In the genomic region with DNA sequence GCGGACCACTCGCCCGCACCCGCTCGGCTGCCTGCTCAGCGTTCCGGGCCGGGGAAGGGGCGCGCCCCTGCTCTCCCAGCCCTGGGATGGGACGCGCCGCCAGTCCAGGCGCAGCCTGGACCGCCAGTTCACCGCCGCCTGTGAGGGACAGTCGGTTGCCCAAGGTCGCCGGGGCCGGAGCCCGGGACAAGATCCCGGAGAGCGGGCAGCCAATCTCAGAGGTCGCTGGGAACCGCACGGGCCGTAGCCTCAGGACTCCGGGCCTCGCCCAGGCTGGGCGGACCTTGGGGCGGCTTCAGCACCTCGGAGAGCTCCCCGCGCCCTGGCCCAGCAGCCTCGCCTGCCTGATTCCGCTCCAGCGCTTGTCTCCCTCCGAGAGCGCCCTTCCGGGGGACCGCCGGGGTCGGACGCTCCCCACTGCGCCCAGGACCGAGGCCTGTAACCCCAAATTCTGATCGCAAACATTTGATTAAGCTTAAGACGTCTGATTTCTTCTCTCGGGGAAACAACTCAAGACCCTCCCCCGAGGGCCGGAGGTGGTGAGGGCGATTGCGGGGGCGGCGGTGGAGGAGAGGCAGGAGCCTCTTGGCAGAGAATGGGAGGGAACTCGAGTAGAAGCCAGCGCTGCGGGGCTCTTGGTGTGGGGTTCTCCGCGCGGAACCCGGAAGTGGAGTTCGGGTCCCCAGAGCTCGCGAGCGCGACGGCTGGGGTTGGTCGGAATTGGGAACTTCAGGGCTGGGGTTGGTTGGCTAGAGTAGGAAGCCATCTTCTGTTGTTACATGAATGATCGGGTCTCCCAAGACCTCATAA, we compare ENCODE assay signal across 1 cellular context.
A peak's percentile ranks its signal among the peaks of the same experiment; 100 is the strongest.
TF ChIP-seq lines count a peak whose summit lies in the region.

No MANE protein-coding gene starts in this region.

TF ChIP-seq in HepG2, 621 proteins besides CTCF, POLR2A, EP300 and RAD21 (continued from another document and continues in another):
- TF ChIP-seq, protein P1, sequence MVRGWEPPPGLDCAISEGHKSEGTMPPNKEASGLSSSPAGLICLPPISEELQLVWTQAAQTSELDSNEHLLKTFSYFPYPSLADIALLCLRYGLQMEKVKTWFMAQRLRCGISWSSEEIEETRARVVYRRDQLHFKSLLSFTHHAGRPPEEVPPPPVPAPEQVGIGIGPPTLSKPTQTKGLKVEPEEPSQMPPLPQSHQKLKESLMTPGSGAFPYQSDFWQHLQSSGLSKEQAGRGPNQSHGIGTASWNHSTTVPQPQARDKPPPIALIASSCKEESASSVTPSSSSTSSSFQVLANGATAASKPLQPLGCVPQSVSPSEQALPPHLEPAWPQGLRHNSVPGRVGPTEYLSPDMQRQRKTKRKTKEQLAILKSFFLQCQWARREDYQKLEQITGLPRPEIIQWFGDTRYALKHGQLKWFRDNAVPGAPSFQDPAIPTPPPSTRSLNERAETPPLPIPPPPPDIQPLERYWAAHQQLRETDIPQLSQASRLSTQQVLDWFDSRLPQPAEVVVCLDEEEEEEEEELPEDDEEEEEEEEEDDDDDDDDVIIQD (CRISPR knock-in tag; IDR thresholded peaks at IDR 0.05; ENCODE audit: low read depth): 0 out of 2 replicates have a peak, but pooled peaks have one; percentile 45
- TF ChIP-seq ZNF264 (CRISPR knock-in tag; IDR thresholded peaks at IDR 0.05): peak; percentile 96
- peak; percentile 86; the same call in 1 of the 2 replicates for TF ChIP-seq ZNF558 (CRISPR knock-in tag; IDR thresholded peaks at IDR 0.05; ENCODE audit: borderline replicate concordance)
- TF ChIP-seq SRSF1 (optimal IDR thresholded peaks at IDR 0.05; ENCODE audit: low read depth, low read length): no peak
- TF ChIP-seq, protein P2, sequence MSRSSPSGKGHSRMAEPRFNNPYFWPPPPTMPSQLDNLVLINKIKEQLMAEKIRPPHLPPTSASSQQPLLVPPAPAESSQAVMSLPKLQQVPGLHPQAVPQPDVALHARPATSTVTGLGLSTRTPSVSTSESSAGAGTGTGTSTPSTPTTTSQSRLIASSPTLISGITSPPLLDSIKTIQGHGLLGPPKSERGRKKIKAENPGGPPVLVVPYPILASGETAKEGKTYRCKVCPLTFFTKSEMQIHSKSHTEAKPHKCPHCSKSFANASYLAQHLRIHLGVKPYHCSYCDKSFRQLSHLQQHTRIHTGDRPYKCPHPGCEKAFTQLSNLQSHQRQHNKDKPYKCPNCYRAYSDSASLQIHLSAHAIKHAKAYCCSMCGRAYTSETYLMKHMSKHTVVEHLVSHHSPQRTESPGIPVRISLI (CRISPR knock-in tag; IDR thresholded peaks at IDR 0.05; ENCODE audit: borderline replicate concordance): peak; percentile 13; the same call in 1 of the 2 replicates
- TF ChIP-seq, protein P3, sequence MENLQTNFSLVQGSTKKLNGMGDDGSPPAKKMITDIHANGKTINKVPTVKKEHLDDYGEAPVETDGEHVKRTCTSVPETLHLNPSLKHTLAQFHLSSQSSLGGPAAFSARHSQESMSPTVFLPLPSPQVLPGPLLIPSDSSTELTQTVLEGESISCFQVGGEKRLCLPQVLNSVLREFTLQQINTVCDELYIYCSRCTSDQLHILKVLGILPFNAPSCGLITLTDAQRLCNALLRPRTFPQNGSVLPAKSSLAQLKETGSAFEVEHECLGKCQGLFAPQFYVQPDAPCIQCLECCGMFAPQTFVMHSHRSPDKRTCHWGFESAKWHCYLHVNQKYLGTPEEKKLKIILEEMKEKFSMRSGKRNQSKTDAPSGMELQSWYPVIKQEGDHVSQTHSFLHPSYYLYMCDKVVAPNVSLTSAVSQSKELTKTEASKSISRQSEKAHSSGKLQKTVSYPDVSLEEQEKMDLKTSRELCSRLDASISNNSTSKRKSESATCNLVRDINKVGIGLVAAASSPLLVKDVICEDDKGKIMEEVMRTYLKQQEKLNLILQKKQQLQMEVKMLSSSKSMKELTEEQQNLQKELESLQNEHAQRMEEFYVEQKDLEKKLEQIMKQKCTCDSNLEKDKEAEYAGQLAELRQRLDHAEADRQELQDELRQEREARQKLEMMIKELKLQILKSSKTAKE (CRISPR knock-in tag; IDR thresholded peaks at IDR 0.05; ENCODE audit: borderline replicate concordance): peak; percentile 58; the same call in 1 of the 2 replicates
- TF ChIP-seq, protein P4, sequence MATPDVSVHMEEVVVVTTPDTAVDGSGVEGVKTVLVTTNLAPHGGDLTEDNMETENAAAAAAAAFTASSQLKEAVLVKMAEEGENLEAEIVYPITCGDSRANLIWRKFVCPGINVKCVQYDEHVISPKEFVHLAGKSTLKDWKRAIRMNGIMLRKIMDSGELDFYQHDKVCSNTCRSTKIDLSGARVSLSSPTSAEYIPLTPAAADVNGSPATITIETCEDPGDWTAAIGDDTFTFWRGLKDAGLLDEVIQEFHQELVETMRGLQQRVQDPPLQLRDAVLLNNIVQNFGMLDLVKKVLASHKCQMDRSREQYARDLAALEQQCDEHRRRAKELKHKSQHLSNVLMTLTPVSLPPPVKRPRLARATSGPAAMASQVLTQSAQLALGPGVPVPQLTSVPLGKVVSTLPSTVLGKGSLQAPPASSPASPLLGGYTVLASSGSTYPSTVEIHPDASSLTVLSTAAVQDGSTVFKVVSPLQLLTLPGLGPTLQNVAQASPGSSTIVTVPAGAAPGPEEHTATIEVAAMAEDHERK (CRISPR knock-in tag; IDR thresholded peaks at IDR 0.05; ENCODE audit: low read depth): no peak
- peak; percentile 97; the same call in 1 of the 2 replicates for TF ChIP-seq ZNF790 (CRISPR knock-in tag; IDR thresholded peaks at IDR 0.05; ENCODE audit: borderline replicate concordance)
- TF ChIP-seq, protein P5, sequence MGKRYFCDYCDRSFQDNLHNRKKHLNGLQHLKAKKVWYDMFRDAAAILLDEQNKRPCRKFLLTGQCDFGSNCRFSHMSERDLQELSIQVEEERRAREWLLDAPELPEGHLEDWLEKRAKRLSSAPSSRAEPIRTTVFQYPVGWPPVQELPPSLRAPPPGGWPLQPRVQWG (CRISPR knock-in tag; IDR thresholded peaks at IDR 0.05; ENCODE audit: borderline replicate concordance, low read depth): no peak
- TF ChIP-seq ZNF160 (CRISPR knock-in tag; IDR thresholded peaks at IDR 0.05): peak; percentile 96
- TF ChIP-seq MAFK (conservative IDR thresholded peaks at IDR 0.05 in 1 of 2, IDR thresholded peaks at IDR 0.05 in 1 of 2; ENCODE audit: low read length in 2 of 2): no peak
- TF ChIP-seq FOXJ3 (CRISPR knock-in tag; IDR thresholded peaks at IDR 0.05; ENCODE audit: borderline replicate concordance): peak; percentile 69
- TF ChIP-seq, protein P6, sequence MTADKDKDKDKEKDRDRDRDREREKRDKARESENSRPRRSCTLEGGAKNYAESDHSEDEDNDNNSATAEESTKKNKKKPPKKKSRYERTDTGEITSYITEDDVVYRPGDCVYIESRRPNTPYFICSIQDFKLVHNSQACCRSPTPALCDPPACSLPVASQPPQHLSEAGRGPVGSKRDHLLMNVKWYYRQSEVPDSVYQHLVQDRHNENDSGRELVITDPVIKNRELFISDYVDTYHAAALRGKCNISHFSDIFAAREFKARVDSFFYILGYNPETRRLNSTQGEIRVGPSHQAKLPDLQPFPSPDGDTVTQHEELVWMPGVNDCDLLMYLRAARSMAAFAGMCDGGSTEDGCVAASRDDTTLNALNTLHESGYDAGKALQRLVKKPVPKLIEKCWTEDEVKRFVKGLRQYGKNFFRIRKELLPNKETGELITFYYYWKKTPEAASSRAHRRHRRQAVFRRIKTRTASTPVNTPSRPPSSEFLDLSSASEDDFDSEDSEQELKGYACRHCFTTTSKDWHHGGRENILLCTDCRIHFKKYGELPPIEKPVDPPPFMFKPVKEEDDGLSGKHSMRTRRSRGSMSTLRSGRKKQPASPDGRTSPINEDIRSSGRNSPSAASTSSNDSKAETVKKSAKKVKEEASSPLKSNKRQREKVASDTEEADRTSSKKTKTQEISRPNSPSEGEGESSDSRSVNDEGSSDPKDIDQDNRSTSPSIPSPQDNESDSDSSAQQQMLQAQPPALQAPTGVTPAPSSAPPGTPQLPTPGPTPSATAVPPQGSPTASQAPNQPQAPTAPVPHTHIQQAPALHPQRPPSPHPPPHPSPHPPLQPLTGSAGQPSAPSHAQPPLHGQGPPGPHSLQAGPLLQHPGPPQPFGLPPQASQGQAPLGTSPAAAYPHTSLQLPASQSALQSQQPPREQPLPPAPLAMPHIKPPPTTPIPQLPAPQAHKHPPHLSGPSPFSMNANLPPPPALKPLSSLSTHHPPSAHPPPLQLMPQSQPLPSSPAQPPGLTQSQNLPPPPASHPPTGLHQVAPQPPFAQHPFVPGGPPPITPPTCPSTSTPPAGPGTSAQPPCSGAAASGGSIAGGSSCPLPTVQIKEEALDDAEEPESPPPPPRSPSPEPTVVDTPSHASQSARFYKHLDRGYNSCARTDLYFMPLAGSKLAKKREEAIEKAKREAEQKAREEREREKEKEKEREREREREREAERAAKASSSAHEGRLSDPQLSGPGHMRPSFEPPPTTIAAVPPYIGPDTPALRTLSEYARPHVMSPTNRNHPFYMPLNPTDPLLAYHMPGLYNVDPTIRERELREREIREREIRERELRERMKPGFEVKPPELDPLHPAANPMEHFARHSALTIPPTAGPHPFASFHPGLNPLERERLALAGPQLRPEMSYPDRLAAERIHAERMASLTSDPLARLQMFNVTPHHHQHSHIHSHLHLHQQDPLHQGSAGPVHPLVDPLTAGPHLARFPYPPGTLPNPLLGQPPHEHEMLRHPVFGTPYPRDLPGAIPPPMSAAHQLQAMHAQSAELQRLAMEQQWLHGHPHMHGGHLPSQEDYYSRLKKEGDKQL (CRISPR knock-in tag; IDR thresholded peaks at IDR 0.05; ENCODE audit: low read depth): peak; percentile 69; the same call in 1 of the 2 replicates
- TF ChIP-seq ZNF841 (CRISPR knock-in tag; IDR thresholded peaks at IDR 0.05; ENCODE audit: borderline replicate concordance): peak; percentile 92; the same call in 1 of the 2 replicates
- peak; percentile 86 for TF ChIP-seq ZNF768 (CRISPR knock-in tag; IDR thresholded peaks at IDR 0.05)
- TF ChIP-seq ZNF670 (CRISPR knock-in tag; IDR thresholded peaks at IDR 0.05; ENCODE audit: borderline replicate concordance): peak; percentile 94
- TF ChIP-seq YEATS2 (CRISPR knock-in tag; IDR thresholded peaks at IDR 0.05; ENCODE audit: borderline replicate concordance): peak; percentile 87; the same call in 1 of the 2 replicates
- peak; percentile 63; the same call in 1 of the 2 replicates for TF ChIP-seq JDP2 (CRISPR knock-in tag; IDR thresholded peaks at IDR 0.05; ENCODE audit: borderline replicate concordance)
- TF ChIP-seq TOE1 (CRISPR knock-in tag; IDR thresholded peaks at IDR 0.05): peak; percentile 91; the same call in 1 of the 2 replicates
- TF ChIP-seq SP5 (CRISPR knock-in tag; IDR thresholded peaks at IDR 0.05; ENCODE audit: borderline replicate concordance, low read depth): no peak
- peak; percentile 51; the same call in 1 of the 2 replicates for TF ChIP-seq NAIF1 (CRISPR knock-in tag; IDR thresholded peaks at IDR 0.05; ENCODE audit: borderline replicate concordance)
- peak; percentile 55; the same call in 1 of the 2 replicates for TF ChIP-seq ZNF3 (CRISPR knock-in tag; IDR thresholded peaks at IDR 0.05)
- TF ChIP-seq ZKSCAN5 (CRISPR knock-in tag; IDR thresholded peaks at IDR 0.05): 0 out of 2 replicates have a peak, but pooled peaks have one; percentile 56
- TF ChIP-seq ARNT (IDR thresholded peaks at IDR 0.05): no peak
- peak; percentile 93 for TF ChIP-seq TP53 (CRISPR knock-in tag; conservative IDR thresholded peaks at IDR 0.05)
- no peak for TF ChIP-seq ZSCAN22 (CRISPR knock-in tag; IDR thresholded peaks at IDR 0.05)
- peak; percentile 92; the same call in 1 of the 2 replicates for TF ChIP-seq ZBTB42 (CRISPR knock-in tag; IDR thresholded peaks at IDR 0.05)
- TF ChIP-seq, protein P7, sequence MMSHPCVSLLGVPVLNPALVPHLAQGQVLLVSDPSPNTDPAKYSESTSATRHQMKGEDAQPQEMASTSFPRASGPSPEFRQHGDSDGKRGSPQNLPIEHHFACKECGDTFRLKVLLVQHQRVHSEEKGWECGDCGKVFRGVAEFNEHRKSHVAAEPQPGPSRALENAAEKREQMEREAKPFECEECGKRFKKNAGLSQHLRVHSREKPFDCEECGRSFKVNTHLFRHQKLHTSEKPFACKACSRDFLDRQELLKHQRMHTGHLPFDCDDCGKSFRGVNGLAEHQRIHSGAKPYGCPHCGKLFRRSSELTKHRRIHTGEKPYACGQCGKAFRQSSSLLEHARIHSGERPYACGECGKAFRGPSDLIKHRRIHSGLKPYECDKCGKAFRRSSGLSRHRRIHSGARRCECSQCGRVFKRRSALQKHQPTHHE (CRISPR knock-in tag; IDR thresholded peaks at IDR 0.05; ENCODE audit: borderline replicate concordance): peak; percentile 97
- TF ChIP-seq RARG (CRISPR knock-in tag; IDR thresholded peaks at IDR 0.05; ENCODE audit: low read depth): no peak
- TF ChIP-seq, protein P8, sequence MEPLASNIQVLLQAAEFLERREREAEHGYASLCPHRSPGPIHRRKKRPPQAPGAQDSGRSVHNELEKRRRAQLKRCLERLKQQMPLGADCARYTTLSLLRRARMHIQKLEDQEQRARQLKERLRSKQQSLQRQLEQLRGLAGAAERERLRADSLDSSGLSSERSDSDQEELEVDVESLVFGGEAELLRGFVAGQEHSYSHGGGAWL (CRISPR knock-in tag; IDR thresholded peaks at IDR 0.05): peak; percentile 99
- peak; percentile 78 for TF ChIP-seq FOSL2 (CRISPR knock-in tag; IDR thresholded peaks at IDR 0.05)
- peak; percentile 79 for TF ChIP-seq GATAD1 (CRISPR knock-in tag; IDR thresholded peaks at IDR 0.05)
- peak; percentile 78 for TF ChIP-seq RELA (CRISPR knock-in tag; IDR thresholded peaks at IDR 0.05)
- TF ChIP-seq SRSF4 (IDR thresholded peaks at IDR 0.05; ENCODE audit: low read depth, low read length, poor library complexity, severe bottlenecking): no peak
- no peak for TF ChIP-seq PCBP2 (optimal IDR thresholded peaks at IDR 0.05; ENCODE audit: low read depth, low read length, poor library complexity, severe bottlenecking)
- TF ChIP-seq GATA4 (IDR thresholded peaks at IDR 0.05; ENCODE audit: borderline replicate concordance, low read depth): no peak
- TF ChIP-seq, protein P9, sequence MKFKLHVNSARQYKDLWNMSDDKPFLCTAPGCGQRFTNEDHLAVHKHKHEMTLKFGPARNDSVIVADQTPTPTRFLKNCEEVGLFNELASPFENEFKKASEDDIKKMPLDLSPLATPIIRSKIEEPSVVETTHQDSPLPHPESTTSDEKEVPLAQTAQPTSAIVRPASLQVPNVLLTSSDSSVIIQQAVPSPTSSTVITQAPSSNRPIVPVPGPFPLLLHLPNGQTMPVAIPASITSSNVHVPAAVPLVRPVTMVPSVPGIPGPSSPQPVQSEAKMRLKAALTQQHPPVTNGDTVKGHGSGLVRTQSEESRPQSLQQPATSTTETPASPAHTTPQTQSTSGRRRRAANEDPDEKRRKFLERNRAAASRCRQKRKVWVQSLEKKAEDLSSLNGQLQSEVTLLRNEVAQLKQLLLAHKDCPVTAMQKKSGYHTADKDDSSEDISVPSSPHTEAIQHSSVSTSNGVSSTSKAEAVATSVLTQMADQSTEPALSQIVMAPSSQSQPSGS (CRISPR knock-in tag; IDR thresholded peaks at IDR 0.05): peak; percentile 89
- peak; percentile 81 for TF ChIP-seq ZBTB38 (CRISPR knock-in tag; IDR thresholded peaks at IDR 0.05)
- TF ChIP-seq, protein P10, sequence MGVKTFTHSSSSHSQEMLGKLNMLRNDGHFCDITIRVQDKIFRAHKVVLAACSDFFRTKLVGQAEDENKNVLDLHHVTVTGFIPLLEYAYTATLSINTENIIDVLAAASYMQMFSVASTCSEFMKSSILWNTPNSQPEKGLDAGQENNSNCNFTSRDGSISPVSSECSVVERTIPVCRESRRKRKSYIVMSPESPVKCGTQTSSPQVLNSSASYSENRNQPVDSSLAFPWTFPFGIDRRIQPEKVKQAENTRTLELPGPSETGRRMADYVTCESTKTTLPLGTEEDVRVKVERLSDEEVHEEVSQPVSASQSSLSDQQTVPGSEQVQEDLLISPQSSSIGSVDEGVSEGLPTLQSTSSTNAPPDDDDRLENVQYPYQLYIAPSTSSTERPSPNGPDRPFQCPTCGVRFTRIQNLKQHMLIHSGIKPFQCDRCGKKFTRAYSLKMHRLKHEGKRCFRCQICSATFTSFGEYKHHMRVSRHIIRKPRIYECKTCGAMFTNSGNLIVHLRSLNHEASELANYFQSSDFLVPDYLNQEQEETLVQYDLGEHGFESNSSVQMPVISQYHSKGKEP (CRISPR knock-in tag; IDR thresholded peaks at IDR 0.05): peak; percentile 98
- peak; percentile 97 for TF ChIP-seq ZNF709 (CRISPR knock-in tag; IDR thresholded peaks at IDR 0.05)
- TF ChIP-seq ZNF569 (CRISPR knock-in tag; IDR thresholded peaks at IDR 0.05; ENCODE audit: borderline replicate concordance): no peak
